ENCODE assay signal across 22 cellular contexts in the genomic region with DNA sequence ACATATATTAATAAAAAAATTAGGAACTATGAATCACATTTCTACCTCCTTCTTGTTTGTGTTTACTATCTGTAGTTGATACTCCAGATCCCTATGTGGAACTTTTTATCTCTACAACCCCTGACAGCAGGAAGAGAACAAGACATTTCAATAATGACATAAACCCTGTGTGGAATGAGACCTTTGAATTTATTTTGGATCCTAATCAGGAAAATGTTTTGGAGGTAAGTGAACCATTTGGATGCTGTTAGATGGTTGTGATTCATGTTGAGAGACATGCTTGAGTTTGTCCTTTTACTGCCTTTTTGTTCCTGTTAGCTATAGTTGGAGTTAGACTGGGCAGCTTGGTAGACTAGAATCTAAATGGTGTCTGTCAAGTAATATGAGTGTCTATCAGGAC.
"Had no signal": no experiment of that assay in that cellular context is flagged by ENCODE, and none has a peak within 500 bp of the region (broad histone marks: within the 10 kb centered on the region; RNA-seq: fewer than 3 reads in every experiment).

No MANE protein-coding gene starts in this region.

- H3K36me3 ChIP-seq: colonic mucosa, esophagus muscularis mucosa, gastrocnemius medialis, heart right ventricle, left lung, lower lobe of right lung had no signal

- H3K4me3 ChIP-seq: colonic mucosa, dorsolateral prefrontal cortex, esophagus muscularis mucosa, gastrocnemius medialis, heart right ventricle, left lung, lower lobe of right lung, mucosa of descending colon had no signal

- H3K27me3 Mint-ChIP-seq: dendritic cell treated with granulocyte-macrophage colony-stimulating factor and Interleukin-4, amounts not matched to agents 40 ng/mL and 50 ng/mL, for 4 days; naive B cell had no signal

- H3K4me3 Mint-ChIP-seq: dendritic cell treated with granulocyte-macrophage colony-stimulating factor and Interleukin-4, amounts not matched to agents 40 ng/mL and 50 ng/mL, for 4 days; mesothelial cell of epicardium; naive B cell had no signal

- H3K36me3 Mint-ChIP-seq: naive B cell had no signal

- DNase-seq: colonic mucosa; cortex of kidney; dorsolateral prefrontal cortex; effector CD4-positive, alpha-beta T cell; effector memory CD4-positive, alpha-beta T cell; foreskin fibroblast; foreskin melanocyte; gastrocnemius medialis; glutamatergic neuron; head of caudate nucleus; heart right ventricle; hippocampal formation; left cardiac atrium; left lung; left ventricle myocardium superior; lower lobe of right lung; mesenchymal stem cell; mucosa of descending colon; naive B cell had no signal

- ATAC-seq: gastrocnemius medialis, heart right ventricle, left lung, left ventricle myocardium superior, lower lobe of right lung, mucosa of descending colon had no signal

- H3K27ac ChIP-seq: colonic mucosa, dorsolateral prefrontal cortex, esophagus muscularis mucosa, gastrocnemius medialis, left lung, lower lobe of right lung had no signal

- H3K9me3 ChIP-seq: colonic mucosa, esophagus muscularis mucosa, gastrocnemius medialis, heart right ventricle, left lung, lower lobe of right lung, mucosa of descending colon had no signal

- H3K27me3 ChIP-seq: colonic mucosa, dorsolateral prefrontal cortex, esophagus muscularis mucosa, gastrocnemius medialis, heart right ventricle, left lung had no signal

- H3K4me1 ChIP-seq: colonic mucosa, gastrocnemius medialis, left lung, lower lobe of right lung had no signal

- H3K9me3 Mint-ChIP-seq: dendritic cell treated with granulocyte-macrophage colony-stimulating factor and Interleukin-4, amounts not matched to agents 40 ng/mL and 50 ng/mL, for 4 days; naive B cell had no signal

- H3K4me1 Mint-ChIP-seq: naive B cell had no signal

- H3K27ac Mint-ChIP-seq: dendritic cell treated with granulocyte-macrophage colony-stimulating factor and Interleukin-4, amounts not matched to agents 40 ng/mL and 50 ng/mL, for 4 days; mesothelial cell of epicardium; naive B cell had no signal
